ENCODE assay signal across 27 cellular contexts in genomic region chr2:143710879-143711278, GRCh38.
"Had no signal": no experiment of that assay in that cellular context is flagged by ENCODE, and none has a peak within 500 bp of the region (broad histone marks: within the 10 kb centered on the region; RNA-seq: fewer than 3 reads in every experiment).

No MANE protein-coding gene starts in this region.

- H3K4me3 ChIP-seq: coronary artery, dorsolateral prefrontal cortex, esophagus squamous epithelium, gastrocnemius medialis, heart right ventricle, left lung, lower lobe of right lung, mucosa of descending colon had no signal

- H3K27ac ChIP-seq: dorsolateral prefrontal cortex, epithelial cell of prostate, esophagus squamous epithelium, gastrocnemius medialis, heart right ventricle, left lung, lower lobe of right lung had no signal

- H3K4me3 Mint-ChIP-seq: mesothelial cell of epicardium had no signal

- H3K27me3 ChIP-seq: dorsolateral prefrontal cortex, gastrocnemius medialis, heart right ventricle, left lung had no signal

- H3K4me1 ChIP-seq: gastrocnemius medialis had no signal

- H3K9me3 ChIP-seq: gastrocnemius medialis, mucosa of descending colon had no signal

- H3K36me3 ChIP-seq: esophagus squamous epithelium, gastrocnemius medialis, left lung, lower lobe of right lung had no signal

- FAIRE-seq: colon, endometrium, islet of Langerhans, keratinocyte had no signal

- H3K27ac Mint-ChIP-seq: mesothelial cell of epicardium had no signal

- DNase-seq: dermis blood vessel endothelial cell; dorsolateral prefrontal cortex; effector CD4-positive, alpha-beta T cell; effector memory CD4-positive, alpha-beta T cell; erythroblast; esophagus squamous epithelium; foreskin fibroblast; foreskin melanocyte; gastrocnemius medialis; glutamatergic neuron; head of caudate nucleus; heart right ventricle; hippocampal formation; left cardiac atrium; left lung; left ventricle myocardium superior; lower lobe of right lung; mesenchymal stem cell; mucosa of descending colon had no signal

- ATAC-seq: esophagus mucosa, gastrocnemius medialis, heart right ventricle, left cardiac atrium, left lung, left ventricle myocardium superior, lower lobe of right lung, mucosa of descending colon had no signal
